3 cellular contexts compared by ENCODE assay signal in the genomic region with DNA sequence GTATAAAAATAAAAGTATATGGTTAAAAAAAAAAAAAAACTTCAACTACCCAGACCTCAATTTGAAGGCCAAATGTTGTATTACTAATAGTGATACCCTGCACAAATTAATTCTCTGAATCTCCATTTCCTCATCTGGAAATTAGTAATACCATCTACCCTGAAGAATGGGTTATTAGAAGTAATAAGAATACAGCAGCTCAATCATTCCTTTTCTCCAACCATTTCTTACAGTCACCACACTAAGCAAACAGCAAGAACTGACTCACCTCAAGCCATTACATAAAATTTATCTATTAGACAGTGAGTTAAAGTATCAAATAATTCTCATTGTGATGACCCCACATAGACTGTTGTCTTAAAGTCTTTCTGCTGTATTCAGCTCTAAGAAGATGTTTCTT.
TF ChIP-seq lines count a peak whose summit lies in the region.

No MANE protein-coding gene starts in this region.

TF ChIP-seq in A549, 52 proteins besides CTCF, POLR2A, EP300 and RAD21:
- TF ChIP-seq, protein P1, sequence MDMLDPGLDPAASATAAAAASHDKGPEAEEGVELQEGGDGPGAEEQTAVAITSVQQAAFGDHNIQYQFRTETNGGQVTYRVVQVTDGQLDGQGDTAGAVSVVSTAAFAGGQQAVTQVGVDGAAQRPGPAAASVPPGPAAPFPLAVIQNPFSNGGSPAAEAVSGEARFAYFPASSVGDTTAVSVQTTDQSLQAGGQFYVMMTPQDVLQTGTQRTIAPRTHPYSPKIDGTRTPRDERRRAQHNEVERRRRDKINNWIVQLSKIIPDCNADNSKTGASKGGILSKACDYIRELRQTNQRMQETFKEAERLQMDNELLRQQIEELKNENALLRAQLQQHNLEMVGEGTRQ (IDR thresholded peaks at IDR 0.05), result no peak
- TF ChIP-seq MAZ (IDR thresholded peaks at IDR 0.05; ENCODE audit: borderline replicate concordance, low read depth, low read length) (no peak), FOSL2 (IDR thresholded peaks at IDR 0.05) (no peak), FOSL2 (CRISPR knock-in tag; IDR thresholded peaks at IDR 0.05) (no peak)

TF ChIP-seq in IMR-90, 13 proteins besides CTCF, POLR2A, EP300 and RAD21:
- TF ChIP-seq, protein P1 (IDR thresholded peaks at IDR 0.05; ENCODE audit: low read depth, low read length), result no peak
- no peak for TF ChIP-seq BHLHE40 (IDR thresholded peaks at IDR 0.05; ENCODE audit: low read depth, low read length)
- TF ChIP-seq, protein P2, sequence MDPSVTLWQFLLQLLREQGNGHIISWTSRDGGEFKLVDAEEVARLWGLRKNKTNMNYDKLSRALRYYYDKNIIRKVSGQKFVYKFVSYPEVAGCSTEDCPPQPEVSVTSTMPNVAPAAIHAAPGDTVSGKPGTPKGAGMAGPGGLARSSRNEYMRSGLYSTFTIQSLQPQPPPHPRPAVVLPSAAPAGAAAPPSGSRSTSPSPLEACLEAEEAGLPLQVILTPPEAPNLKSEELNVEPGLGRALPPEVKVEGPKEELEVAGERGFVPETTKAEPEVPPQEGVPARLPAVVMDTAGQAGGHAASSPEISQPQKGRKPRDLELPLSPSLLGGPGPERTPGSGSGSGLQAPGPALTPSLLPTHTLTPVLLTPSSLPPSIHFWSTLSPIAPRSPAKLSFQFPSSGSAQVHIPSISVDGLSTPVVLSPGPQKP (IDR thresholded peaks at IDR 0.05; ENCODE audit: borderline replicate concordance, low read depth, low read length), result no peak
- TF ChIP-seq CEBPB (IDR thresholded peaks at IDR 0.05; ENCODE audit: low read depth, low read length), result no peak
- TF ChIP-seq MAZ (IDR thresholded peaks at IDR 0.05; ENCODE audit: borderline replicate concordance, low read depth, low read length), result no peak
- no peak for TF ChIP-seq RFX5 (IDR thresholded peaks at IDR 0.05; ENCODE audit: low read depth, low read length)
- TF ChIP-seq FOS (IDR thresholded peaks at IDR 0.05; ENCODE audit: low read depth, low read length), result no peak
- no peak for TF ChIP-seq NFE2L2 (IDR thresholded peaks at IDR 0.05; ENCODE audit: low read depth, low read length)
- TF ChIP-seq MXI1 (IDR thresholded peaks at IDR 0.05; ENCODE audit: borderline replicate concordance, low read depth, low read length), result no peak
- TF ChIP-seq SMC3 (IDR thresholded peaks at IDR 0.05; ENCODE audit: low read depth, low read length), result no peak
- TF ChIP-seq CHD1 (IDR thresholded peaks at IDR 0.05; ENCODE audit: low read depth, low read length), result no peak

TF ChIP-seq in GM12878, 131 proteins besides CTCF, POLR2A, EP300 and RAD21:
- TF ChIP-seq CEBPB (IDR thresholded peaks at IDR 0.05; ENCODE audit: borderline replicate concordance in 1 of 2, low read depth in 2 of 2, low read length in 2 of 2) (no peak), JUNB (IDR thresholded peaks at IDR 0.05) (peak; percentile 45)
